Comparison of ENCODE assay signal across 31 cellular contexts in genomic region chr16:24515186-24515585, GRCh38.
"Had no signal": no experiment of that assay in that cellular context is flagged by ENCODE, and none has a peak within 500 bp of the region (broad histone marks: within the 10 kb centered on the region; RNA-seq: fewer than 3 reads in every experiment).

No MANE protein-coding gene starts in this region.

- H3K4me1 ChIP-seq: breast epithelium had no signal

- H3K9me3 ChIP-seq: adrenal gland, body of pancreas, breast epithelium had no signal

- ATAC-seq: activated CD8-positive, alpha-beta T cell treated with anti-CD3 and anti-CD28 coated beads for 36 hours; activated naive CD4-positive, alpha-beta T cell treated with anti-CD3 and anti-CD28 coated beads, Interleukin-2, amount 50 U/mL, for 72 hours; activated T-cell treated with anti-CD3 and anti-CD28 coated beads, Interleukin-2, amount 50 U/mL, for 4 hours; activated T-cell treated with anti-CD3 and anti-CD28 coated beads, Interleukin-2, amount 50 U/mL, for 72 hours; activated T-helper 17 cell treated with anti-CD3 and anti-CD28 coated beads, Interleukin-2, amount 50 U/mL, for 72 hours; body of pancreas had no signal

- H3K36me3 ChIP-seq: adrenal gland, brain microvascular endothelial cell, breast epithelium had no signal

- DNase-seq: activated B cell treated with CpG ODN at 0.5 μM for 24 hours; activated CD4-positive, alpha-beta memory T cell treated with anti-CD3 and anti-CD28 coated beads for 36 hours; activated CD4-positive, alpha-beta T cell treated with anti-CD3 and anti-CD28 coated beads for 4 hours; activated CD4-positive, alpha-beta T cell treated with anti-CD3 and anti-CD28 coated beads, Interleukin-2, amount 10 ng/mL, durations not matched to agents 24 days and 14 days; activated CD4-positive, alpha-beta T cell treated with anti-CD3 and anti-CD28 coated beads, Interleukin-2, amount 50 U/mL, for 1 hour; activated CD4-positive, alpha-beta T cell treated with anti-CD3 and anti-CD28 coated beads, Interleukin-2, amount 50 U/mL, for 4 hours; activated CD4-positive, CD25-positive, alpha-beta regulatory T cell treated with anti-CD3 and anti-CD28 coated beads, Interleukin-2, amount 50 U/mL, for 72 hours; activated CD8-positive, alpha-beta memory T cell treated with anti-CD3 and anti-CD28 coated beads, Interleukin-2, amount 50 U/mL, for 4 hours; activated CD8-positive, alpha-beta T cell treated with anti-CD3 and anti-CD28 coated beads for 36 hours; activated effector memory CD4-positive, alpha-beta T cell treated with anti-CD3 and anti-CD28 coated beads, Interleukin-2, amount 50 U/mL, for 16 hours; activated gamma-delta T cell treated with Interleukin-2 at 50 U/mL for 16 hours; activated naive CD4-positive, alpha-beta T cell; activated naive CD4-positive, alpha-beta T cell treated with anti-CD3 and anti-CD28 coated beads for 36 hours; activated naive CD4-positive, alpha-beta T cell treated with anti-CD3 and anti-CD28 coated beads, Interleukin-2, amount 50 U/mL, for 16 hours; activated naive CD8-positive, alpha-beta T cell treated with anti-CD3 and anti-CD28 coated beads for 36 hours; activated T-cell treated with anti-CD3 and anti-CD28 coated beads for 4 hours; activated T-cell treated with anti-CD3 and anti-CD28 coated beads, Interleukin-2, amount 50 U/mL, for 1 hour; activated T-cell treated with anti-CD3 and anti-CD28 coated beads, Interleukin-2, amount 50 U/mL, for 4 hours; activated T-cell treated with anti-CD3 and anti-CD28 coated beads, Interleukin-2, amount 50 U/mL, for 72 hours; adrenal gland; amniotic stem cell; body of pancreas; brain microvascular endothelial cell; central memory CD4-positive, alpha-beta T cell; T-helper 1 cell; T-helper 2 cell; T-helper 9 cell had no signal

- H3K27me3 ChIP-seq: adrenal gland, body of pancreas, brain microvascular endothelial cell, breast epithelium had no signal

- H3K4me3 ChIP-seq: adrenal gland, body of pancreas, breast epithelium had no signal

- H3K27ac ChIP-seq: adrenal gland, body of pancreas, brain microvascular endothelial cell, breast epithelium, VCaP had no signal
